Comparison of ENCODE assay signal across 19 cellular contexts in genomic region chr3:172285844-172286243, GRCh38.
DNase-seq lines count a peak whose midpoint lies in the region; ATAC-seq, FAIRE-seq and TF ChIP-seq lines count a peak whose summit lies in the region.
"Had no signal": no experiment of that assay in that cellular context is flagged by ENCODE, and none has a peak within 500 bp of the region (broad histone marks: within the 10 kb centered on the region; RNA-seq: fewer than 3 reads in every experiment).

No MANE protein-coding gene starts in this region.

- peaks cover 6% of the 10 kb centered on the region for H3K36me3 ChIP-seq in fibroblast of lung (ENCODE audit: control insufficient read depth, insufficient read depth, low read length)
- H3K36me3 ChIP-seq: prostate gland had no signal

- no peak overlapping the region for H3K9ac ChIP-seq in fibroblast of lung (ENCODE audit: insufficient read depth, low read length)

- peak; percentile 71 for DNase-seq in ELR (ENCODE audit: low read depth)
- peak; percentile 68 for DNase-seq in RCC 7860 (ENCODE audit: low spot score)
- peak; percentile 39 to 93 for DNase-seq in fibroblast of lung (ENCODE audit: low read depth in 2 of 2)
- peak; percentile 91 for DNase-seq in renal cortical epithelial cell (ENCODE audit: low read depth)
- no peak for DNase-seq in activated CD8-positive, alpha-beta memory T cell treated with anti-CD3 and anti-CD28 coated beads, Interleukin-2, amount 50 U/mL, for 4 hours
- DNase-seq: activated CD4-positive, alpha-beta T cell treated with anti-CD3 and anti-CD28 coated beads for 36 hours; activated T-cell treated with anti-CD3 and anti-CD28 coated beads, Interleukin-2, amount 50 U/mL, for 1 hour; COR-L47; islet precursor cell; NCI-H187; NCI-H524; RPMI8226; stimulated activated CD4-positive, alpha-beta T cell treated with anti-CD3 and anti-CD28 coated beads, Interleukin-1b, Interleukin-23, amount 100 ng/mL, for 48 hours; stimulated activated CD8-positive, alpha-beta memory T cell treated with anti-CD3 and anti-CD28 coated beads, Interleukin-4, amount 100 ng/mL, for 48 hours had no signal

- no peaks in the 10 kb centered on the region for H3K27me3 ChIP-seq in fibroblast of lung (ENCODE audit: control insufficient read depth, insufficient read depth, low read length)

- no peak overlapping the region for H3K4me3 ChIP-seq in fibroblast of lung (replicated peaks in 1 of 4; ENCODE audit: control extremely low read depth in 1 of 4, insufficient read depth in 1 of 4, low read depth in 3 of 4, low read length in 4 of 4)
- H3K4me3 ChIP-seq: prostate gland had no signal

- H2AFZ ChIP-seq in fibroblast of lung (ENCODE audit: low read length) = no peak overlapping the region

- H3K79me2 ChIP-seq in fibroblast of lung (ENCODE audit: control insufficient read depth, insufficient read depth, low read length) = peaks cover 10% of the 10 kb centered on the region

- TF ChIP-seq CTCF in fibroblast of lung (conservative IDR thresholded peaks at IDR 0.05 in 1 of 2, IDR thresholded peaks at IDR 0.05 in 1 of 2; ENCODE audit: low read depth in 1 of 2, low read length in 2 of 2) = no peak

- no peak overlapping the region for H3K27ac ChIP-seq in fibroblast of lung (ENCODE audit: insufficient read depth, low read length)
- H3K27ac ChIP-seq: prostate gland had no signal

- H3K4me2 ChIP-seq in fibroblast of lung (ENCODE audit: extremely low read depth, insufficient read depth, low read length) = no peak overlapping the region

- H3K4me1 ChIP-seq in fibroblast of lung (ENCODE audit: control insufficient read depth, extremely low read depth, insufficient read depth, low read length) = no peaks in the 10 kb centered on the region
- H3K4me1 ChIP-seq: prostate gland had no signal

- no peaks in the 10 kb centered on the region for H3K9me3 ChIP-seq in fibroblast of lung (ENCODE audit: control insufficient read depth, insufficient read depth, low read depth, low read length)
- H3K9me3 ChIP-seq: prostate gland had no signal

- peak; percentile 94 for FAIRE-seq in RCC 7860 (lab: Jason Lieb, UNC)
- FAIRE-seq: frontal cortex, H54 had no signal

- ATAC-seq in GM18867 (IDR thresholded peaks at IDR 0.05; ENCODE audit: unreplicated experiment) (no peak), GM21723 (IDR thresholded peaks at IDR 0.05; ENCODE audit: unreplicated experiment) (no peak)
- ATAC-seq: activated CD4-positive, alpha-beta T cell treated with anti-CD3 and anti-CD28 coated beads for 36 hours had no signal

- no peaks in the 10 kb centered on the region for H4K20me1 ChIP-seq in fibroblast of lung (ENCODE audit: control insufficient read depth, extremely low read depth, insufficient read depth, low read length)
